ENCODE assay signal across 16 cellular contexts in the genomic region with DNA sequence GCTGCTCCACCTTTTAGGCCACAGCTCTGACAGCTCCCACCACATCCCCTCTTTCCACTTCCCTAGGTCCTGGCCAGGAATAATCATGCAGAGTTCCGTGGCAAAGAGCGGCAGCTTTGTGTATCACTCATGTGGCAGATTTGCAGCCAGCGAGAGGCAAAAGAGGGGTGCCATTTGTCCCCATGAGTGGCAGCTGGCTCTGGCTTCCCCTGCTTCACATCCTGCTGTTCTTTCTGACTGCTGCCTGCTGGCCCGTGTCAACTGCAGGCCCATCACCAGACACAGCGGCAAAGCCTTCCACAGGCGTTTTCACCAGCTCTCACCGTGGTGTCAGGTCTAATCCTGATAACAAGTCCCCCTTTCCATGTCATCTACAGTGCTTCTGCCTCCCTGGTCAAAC.
A peak's percentile ranks its signal among the peaks of the same experiment; 100 is the strongest.
DNase-seq lines count a peak whose midpoint lies in the region; ATAC-seq and TF ChIP-seq lines count a peak whose summit lies in the region.
"Had no signal": no experiment of that assay in that cellular context is flagged by ENCODE, and none has a peak within 500 bp of the region (broad histone marks: within the 10 kb centered on the region; RNA-seq: fewer than 3 reads in every experiment).

No MANE protein-coding gene starts in this region.

- H3K9ac ChIP-seq in BLaER1 = no peak overlapping the region

- H3K9me3 ChIP-seq in BLaER1 (peaks cover 20% of the 10 kb centered on the region), right cardiac atrium (ENCODE audit: control insufficient read depth, low read length) (peaks cover 2% of the 10 kb centered on the region)

- DNase-seq in caudate nucleus (lab: John Stamatoyannopoulos, UW) (peak in 6 of 61 donors; percentile 12 to 28 (median 20)), putamen (ENCODE audit: low spot score) (peak; percentile 9), SIG-M5 treated with dmso at 0.1 percent for 504 hours (lab: John Stamatoyannopoulos, UW; ENCODE audit: unreplicated experiment) (no peak), right cardiac atrium (no peak), activated gamma-delta T cell (lab: John Stamatoyannopoulos, UW) (no peak)
- DNase-seq: 8988T; CD8-positive, alpha-beta T cell; COR-L47; DMS153; DMS79 treated with DMSO at 0.1 percent for 48 hours; EL; HCEC 1CT; HFFc6 had no signal

- ATAC-seq in GM18505 (IDR thresholded peaks at IDR 0.05; ENCODE audit: unreplicated experiment) (no peak), right cardiac atrium (no peak)
- ATAC-seq: CD8-positive, alpha-beta T cell had no signal

- no peak for TF ChIP-seq POLR2A in GM18505 (IDR thresholded peaks at IDR 0.05; ENCODE audit: borderline replicate concordance, extremely low read depth, insufficient read depth, insufficient read length)

- peak overlapping the region; percentile 48 for H3K4me2 ChIP-seq in BLaER1

- no peak overlapping the region for H3K27ac ChIP-seq in BLaER1
- peak overlapping the region; percentile 42 for H3K27ac ChIP-seq in caudate nucleus (ENCODE audit: low read depth, low read length)
- peak overlapping the region; percentile 4 for H3K27ac ChIP-seq in layer of hippocampus (ENCODE audit: low read depth, low read length)
- H3K27ac ChIP-seq in right cardiac atrium (ENCODE audit: low read length) = no peak overlapping the region

- no peaks in the 10 kb centered on the region for H3K27me3 ChIP-seq in BLaER1
- no peaks in the 10 kb centered on the region for H3K27me3 ChIP-seq in layer of hippocampus (ENCODE audit: control insufficient read depth, insufficient read depth, low read length)
- no peaks in the 10 kb centered on the region for H3K27me3 ChIP-seq in right cardiac atrium (ENCODE audit: control insufficient read depth, insufficient read depth)

- no peaks in the 10 kb centered on the region for H3K36me3 ChIP-seq in BLaER1

- no peaks in the 10 kb centered on the region for H4K20me1 ChIP-seq in BLaER1

- 73% methylated on average over 7 of the region's 7 CpGs for WGBS in right cardiac atrium

- intact Hi-C loops in right cardiac atrium (cut with DNase I) = no loop called here

- H3K4me3 ChIP-seq in BLaER1 (no peak overlapping the region), right cardiac atrium (ENCODE audit: low read length) (no peak overlapping the region)

- peaks cover 12% of the 10 kb centered on the region for H3K4me1 ChIP-seq in BLaER1
- no peaks in the 10 kb centered on the region for H3K4me1 ChIP-seq in right cardiac atrium (ENCODE audit: control insufficient read depth, insufficient read depth, low read length)

Comparison
In these comparisons a context has a peak if more than half of its experiments do, and no peak if none do; other contexts are left out.
1. H3K27ac ChIP-seq: peak in caudate nucleus (single experiment) and layer of hippocampus (single experiment); none in BLaER1 (single experiment) and right cardiac atrium (single experiment).